Comparison of ENCODE assay signal across 18 cellular contexts in genomic region chr4:36676139-36677050, GRCh38.
DNase-seq lines count a peak whose midpoint lies in the region; ATAC-seq and TF ChIP-seq lines count a peak whose summit lies in the region.
"Had no signal": no experiment of that assay in that cellular context is flagged by ENCODE, and none has a peak within 500 bp of the region (broad histone marks: within the 10 kb centered on the region; RNA-seq: fewer than 3 reads in every experiment).

No MANE protein-coding gene starts in this region.

- no peaks in the 10 kb centered on the region for H3K36me3 Mint-ChIP-seq in activated CD4-positive, alpha-beta T cell treated with anti-CD3 and anti-CD28 coated beads for 36 hours (ENCODE audit: low read depth)
- H3K36me3 Mint-ChIP-seq: activated naive CD4-positive, alpha-beta T cell treated with anti-CD3 and anti-CD28 coated beads, Interleukin-2, amount 50 U/mL, for 72 hours; stimulated activated naive B cell treated with anti-CD40 and anti-IgM and Interleukin-4, amounts not matched to agents 10 μg/mL and 1 μg/mL and 100 μg/mL, for 72 hours had no signal

- CTCF ChIA-PET in activated CD4-positive, alpha-beta T cell treated with anti-CD3 and anti-CD28 coated beads for 36 hours (lab: Charles Lee), result no interaction called here

- no peak overlapping the region for H3K4me3 Mint-ChIP-seq in activated CD4-positive, alpha-beta T cell treated with anti-CD3 and anti-CD28 coated beads for 36 hours
- H3K4me3 Mint-ChIP-seq: activated T-cell treated with anti-CD3 and anti-CD28 coated beads, Interleukin-2, amount 50 U/mL, for 4 hours; stimulated activated naive B cell treated with anti-CD40 and anti-IgM and Interleukin-4, amounts not matched to agents 10 μg/mL and 1 μg/mL and 100 μg/mL, for 72 hours had no signal

- H3K27ac Mint-ChIP-seq in activated CD4-positive, alpha-beta T cell treated with anti-CD3 and anti-CD28 coated beads for 36 hours, result no peak overlapping the region
- H3K27ac Mint-ChIP-seq: stimulated activated naive B cell treated with anti-CD40 and anti-IgM and Interleukin-4, amounts not matched to agents 10 μg/mL and 1 μg/mL and 100 μg/mL, for 72 hours had no signal

- H3K4me1 ChIP-seq in lower lobe of right lung, result no peaks in the 10 kb centered on the region
- H3K4me1 ChIP-seq: BLaER1, tibial nerve had no signal

- TF ChIP-seq CTCF in dorsolateral prefrontal cortex (IDR thresholded peaks at IDR 0.05 in 54 of 56, conservative IDR thresholded peaks at IDR 0.05 in 2 of 56; ENCODE audit: low read depth in 1 of 56, partially characterized antibody in 56 of 56) (no peak), retinal pigment epithelial cell (conservative IDR thresholded peaks at IDR 0.05; ENCODE audit: low read depth, low read length) (no peak), lower lobe of right lung (IDR thresholded peaks at IDR 0.05) (no peak)

- peak; percentile 15 for DNase-seq in H4 (ENCODE audit: low spot score)
- DNase-seq in NCI-H510A (lab: John Stamatoyannopoulos, UW), result peak; percentile 21
- DNase-seq in dorsolateral prefrontal cortex, result peak in 5 of 10 donors; percentile 11 to 52 (median 43)
- peak; percentile 48 for DNase-seq in retinal pigment epithelial cell (ENCODE audit: low read depth)
- no peak for DNase-seq in lower lobe of right lung
- DNase-seq in activated CD4-positive, alpha-beta T cell treated with anti-CD3 and anti-CD28 coated beads for 36 hours, result no peak
- DNase-seq in stimulated activated CD4-positive, alpha-beta T cell treated with anti-CD3 and anti-CD28 coated beads, Interleukin-4, amount 100 ng/mL, for 4 hours, result no peak
- DNase-seq: activated CD4-positive, alpha-beta T cell treated with anti-CD3 and anti-CD28 coated beads, Interleukin-2, amount 50 U/mL, for 4 hours; activated T-cell treated with anti-CD3 and anti-CD28 coated beads, Interleukin-2, amount 50 U/mL, for 4 hours; effector CD4-positive, alpha-beta T cell; NCI-H1092 treated with DMSO at 0.1 percent for 48 hours; ovary; stimulated activated naive B cell treated with anti-CD40 and anti-IgM and Interleukin-4, amounts not matched to agents 10 μg/mL and 1 μg/mL and 100 μg/mL, for 72 hours had no signal

- POLR2A ChIA-PET in activated CD4-positive, alpha-beta T cell treated with anti-CD3 and anti-CD28 coated beads for 36 hours (lab: Charles Lee), result no interaction called here

- ATAC-seq in lower lobe of right lung, result no peak
- no peak for ATAC-seq in activated CD4-positive, alpha-beta T cell treated with anti-CD3 and anti-CD28 coated beads for 36 hours
- ATAC-seq: activated naive CD4-positive, alpha-beta T cell treated with anti-CD3 and anti-CD28 coated beads, Interleukin-2, amount 50 U/mL, for 72 hours; activated T-cell treated with anti-CD3 and anti-CD28 coated beads, Interleukin-2, amount 50 U/mL, for 4 hours; left lobe of liver; stimulated activated naive B cell treated with anti-CD40 and anti-IgM and Interleukin-4, amounts not matched to agents 10 μg/mL and 1 μg/mL and 100 μg/mL, for 72 hours had no signal

- H3K27me3 ChIP-seq in dorsolateral prefrontal cortex (no peaks in the 10 kb centered on the region), lower lobe of right lung (ENCODE audit: low read depth) (no peaks in the 10 kb centered on the region)
- H3K27me3 ChIP-seq: BLaER1, ovary, tibial nerve had no signal

- no peaks in the 10 kb centered on the region for H3K4me1 Mint-ChIP-seq in activated CD4-positive, alpha-beta T cell treated with anti-CD3 and anti-CD28 coated beads for 36 hours
- H3K4me1 Mint-ChIP-seq: stimulated activated naive B cell treated with anti-CD40 and anti-IgM and Interleukin-4, amounts not matched to agents 10 μg/mL and 1 μg/mL and 100 μg/mL, for 72 hours had no signal

- H3K27me3 Mint-ChIP-seq in activated CD4-positive, alpha-beta T cell treated with anti-CD3 and anti-CD28 coated beads for 36 hours, result peaks cover 4% of the 10 kb centered on the region
- H3K27me3 Mint-ChIP-seq: stimulated activated naive B cell treated with anti-CD40 and anti-IgM and Interleukin-4, amounts not matched to agents 10 μg/mL and 1 μg/mL and 100 μg/mL, for 72 hours had no signal

- H3K9me3 ChIP-seq in lower lobe of right lung, result no peaks in the 10 kb centered on the region
- H3K9me3 ChIP-seq: BLaER1, ovary, tibial nerve had no signal

- no peaks in the 10 kb centered on the region for H3K36me3 ChIP-seq in lower lobe of right lung
- H3K36me3 ChIP-seq: BLaER1, ovary, tibial nerve had no signal

- H3K4me3 ChIP-seq in dorsolateral prefrontal cortex, result no peak overlapping the region
- no peak overlapping the region for H3K4me3 ChIP-seq in retinal pigment epithelial cell (ENCODE audit: low read length)
- H3K4me3 ChIP-seq in lower lobe of right lung, result no peak overlapping the region
- H3K4me3 ChIP-seq: BLaER1, ovary, SK-N-MC, tibial nerve had no signal

- intact Hi-C loops in dorsolateral prefrontal cortex (cut with DNase I), result no loop called here
- intact Hi-C loops in lower lobe of right lung (cut with DNase I), result no loop called here
- intact Hi-C loops in activated CD4-positive, alpha-beta T cell treated with anti-CD3 and anti-CD28 coated beads for 36 hours (cut with DNase I, micrococcal nuclease), result no loop called here

- peak overlapping the region in 34 of 59 donors; percentile 4 to 80 (median 50) for H3K27ac ChIP-seq in dorsolateral prefrontal cortex
- no peak overlapping the region for H3K27ac ChIP-seq in lower lobe of right lung
- H3K27ac ChIP-seq: BLaER1, ovary, SK-N-MC, tibial nerve had no signal

- H3K9me3 Mint-ChIP-seq in activated CD4-positive, alpha-beta T cell treated with anti-CD3 and anti-CD28 coated beads for 36 hours (ENCODE audit: low read depth), result peaks cover 2% of the 10 kb centered on the region
- H3K9me3 Mint-ChIP-seq: activated T-cell treated with anti-CD3 and anti-CD28 coated beads, Interleukin-2, amount 50 U/mL, for 4 hours had no signal

Comparison
In these comparisons a context has a peak if more than half of its experiments do, and no peak if none do; other contexts are left out.
1. DNase-seq: peak in H4 (single experiment), NCI-H510A (single experiment) and retinal pigment epithelial cell (single experiment); none in lower lobe of right lung (single experiment), activated CD4-positive, alpha-beta T cell treated with anti-CD3 and anti-CD28 coated beads for 36 hours (single experiment) and stimulated activated CD4-positive, alpha-beta T cell treated with anti-CD3 and anti-CD28 coated beads, Interleukin-4, amount 100 ng/mL, for 4 hours (0 of 2).